9 cellular contexts compared by ENCODE assay signal in genomic region chr11:119493712-119494111, GRCh38.
DNase-seq lines count a peak whose midpoint lies in the region; ATAC-seq and TF ChIP-seq lines count a peak whose summit lies in the region.
"Had no signal": no experiment of that assay in that cellular context is flagged by ENCODE, and none has a peak within 500 bp of the region (broad histone marks: within the 10 kb centered on the region; RNA-seq: fewer than 3 reads in every experiment).

No MANE protein-coding gene starts in this region.

- H3K36me3 ChIP-seq in Karpas-422 (ENCODE audit: insufficient read depth, low read length) (no peaks in the 10 kb centered on the region), brain microvascular endothelial cell (replicated peaks) (no peaks in the 10 kb centered on the region), mesendoderm (ENCODE audit: control insufficient read depth, insufficient read depth, low read length) (no peaks in the 10 kb centered on the region)

- no CpG with 5 or more reads among the region's 4 CpGs for WGBS in mesendoderm (ENCODE audit: extremely low coverage, insufficient coverage, low lambda C conversion rate)

- no peak for ATAC-seq in GM21619 (IDR thresholded peaks at IDR 0.05; ENCODE audit: unreplicated experiment)

- H4K20me1 ChIP-seq in Karpas-422 (ENCODE audit: insufficient read depth, low read depth, low read length), result peaks cover 5% of the 10 kb centered on the region; the same call in 1 of the 2 replicates

- no peaks in the 10 kb centered on the region for H3K79me1 ChIP-seq in mesendoderm (ENCODE audit: low read length)

- no peak overlapping the region for H2AFZ ChIP-seq in Karpas-422 (ENCODE audit: low read length)

- no peaks in the 10 kb centered on the region for H3K9me2 ChIP-seq in Karpas-422 (replicated peaks; ENCODE audit: insufficient read depth, low read length)

- in situ Hi-C loops in brain microvascular endothelial cell (cut with HindIII; ENCODE audit: low pct_ligation_motif_present, low sequenced_read_pairs), result no loop called here

- H3K4me3 ChIP-seq in Karpas-422 (ENCODE audit: low read length), result no peak overlapping the region
- H3K4me3 ChIP-seq in brain microvascular endothelial cell (ENCODE audit: low read depth, low read length), result no peak overlapping the region
- no peak overlapping the region for H3K4me3 ChIP-seq in mesendoderm (ENCODE audit: low read length)
- H3K4me3 ChIP-seq: skin epidermis had no signal

- no peaks in the 10 kb centered on the region for H3K9me3 ChIP-seq in Karpas-422 (ENCODE audit: low read length)

- no peak overlapping the region for H3K56ac ChIP-seq in mesendoderm (ENCODE audit: low read length)

- no peak overlapping the region for H2BK5ac ChIP-seq in mesendoderm (ENCODE audit: low read length)

- H4K8ac ChIP-seq in mesendoderm (ENCODE audit: low read depth, low read length), result no peak overlapping the region

- no peak overlapping the region for H2AK5ac ChIP-seq in mesendoderm (ENCODE audit: low read length)

- H3K27ac ChIP-seq in Karpas-422 (ENCODE audit: low read length), result no peak overlapping the region
- no peak overlapping the region for H3K27ac ChIP-seq in brain microvascular endothelial cell
- no peak overlapping the region for H3K27ac ChIP-seq in mesendoderm (ENCODE audit: low read depth, low read length)
- H3K27ac ChIP-seq: skin epidermis had no signal

- TF ChIP-seq CTCF in brain microvascular endothelial cell (IDR thresholded peaks at IDR 0.05; ENCODE audit: low read depth, low read length, missing control alignments), result no peak

- H2BK15ac ChIP-seq in mesendoderm (replicated peaks; ENCODE audit: low read depth), result no peak overlapping the region

- H3K23ac ChIP-seq in mesendoderm (ENCODE audit: low read length), result no peak overlapping the region

- H3K18ac ChIP-seq in mesendoderm (ENCODE audit: low read length), result no peak overlapping the region

- no peak overlapping the region for H3K4ac ChIP-seq in mesendoderm (ENCODE audit: low read depth, low read length)

- H3K4me1 ChIP-seq in Karpas-422 (ENCODE audit: low read length) (peaks cover 13% of the 10 kb centered on the region), mesendoderm (ENCODE audit: control insufficient read depth, low read depth, low read length) (no peaks in the 10 kb centered on the region)

- H4K5ac ChIP-seq in mesendoderm (ENCODE audit: low read length), result no peak overlapping the region

- no peak overlapping the region for H3K4me2 ChIP-seq in Karpas-422 (ENCODE audit: low read depth, low read length, poor library complexity, severe bottlenecking)
- no peak overlapping the region for H3K4me2 ChIP-seq in mesendoderm (ENCODE audit: low read length)

- H3K27me3 ChIP-seq in Karpas-422 (ENCODE audit: low read length), result no peaks in the 10 kb centered on the region
- H3K27me3 ChIP-seq in brain microvascular endothelial cell (replicated peaks), result peaks cover 14% of the 10 kb centered on the region
- no peaks in the 10 kb centered on the region for H3K27me3 ChIP-seq in mesendoderm (ENCODE audit: insufficient read depth, low read length, poor library complexity)

- no peak overlapping the region for H2BK120ac ChIP-seq in mesendoderm (ENCODE audit: low read depth, low read length)

- DNase-seq in GM03348 (ENCODE audit: low spot score) (peak; percentile 35), Karpas-422 (peak; percentile 66), brain microvascular endothelial cell (peak; percentile 10), mesendoderm (peak; percentile 83), NCI-H82 (lab: John Stamatoyannopoulos, UW) (no peak), AML-193 (lab: John Stamatoyannopoulos, UW) (no peak), GDM1 (lab: John Stamatoyannopoulos, UW) (no peak)

- H3K79me2 ChIP-seq in Karpas-422 (ENCODE audit: low read length) (no peaks in the 10 kb centered on the region), mesendoderm (ENCODE audit: control insufficient read depth, insufficient read depth, low read length) (no peaks in the 10 kb centered on the region)

- H3K9ac ChIP-seq in Karpas-422 (ENCODE audit: low read length) (no peak overlapping the region), mesendoderm (ENCODE audit: low read length) (no peak overlapping the region)

Comparison
In these comparisons a context has a peak if more than half of its experiments do, and no peak if none do; other contexts are left out.
1. DNase-seq: peak in GM03348 (single experiment), Karpas-422 (single experiment), brain microvascular endothelial cell (single experiment) and mesendoderm (single experiment); none in NCI-H82 (single experiment), AML-193 (0 of 2) and GDM1 (single experiment).